In genomic region chr17:46580082-46580481, GRCh38 we compare ENCODE assay signal across 8 cellular contexts. TPM values are rescaled to one million over a fixed set of nuclear protein-coding genes. Genes with fewer than 3 reads are reported as not detected.
A peak's percentile ranks its signal among the peaks of the same experiment; 100 is the strongest.
DNase-seq lines count a peak whose midpoint lies in the region; ATAC-seq, FAIRE-seq and TF ChIP-seq lines count a peak whose summit lies in the region.
"Not testable (repeated sequence)": the region's sequence is repeated elsewhere in the genome, so short reads cannot be mapped to it uniquely, and the experiment has no call there.

No MANE protein-coding gene starts in this region.

- BruUV-seq in K562 (replicated peaks; lab: Mats Ljungman, UMichigan), result not testable (repeated sequence)

- intact Hi-C loops in K562 (cut with micrococcal nuclease); heart left ventricle (cut with DNase I); naive thymus-derived CD4-positive, alpha-beta T cell (cut with micrococcal nuclease); gastrocnemius medialis (cut with DNase I; ENCODE audit: low total_unique reads); uterus (cut with DNase I; ENCODE audit: low total_unique reads): not testable (repeated sequence)

- peak overlapping the region in 8 of 10 donors; percentile 40 to 69 (median 60) for H3K4me3 Mint-ChIP-seq in naive thymus-derived CD4-positive, alpha-beta T cell

- not testable (repeated sequence) for H3K36me3 ChIP-seq in SU-DHL-6 (ENCODE audit: low read length); K562 (ENCODE audit: control insufficient read depth, insufficient read depth, low read length); heart left ventricle; naive thymus-derived CD4-positive, alpha-beta T cell (ENCODE audit: control insufficient read depth in 2 of 3, insufficient read depth in 3 of 3, low read length in 3 of 3); gastrocnemius medialis; uterus

- in situ Hi-C loops in K562 (cut with MboI); gastrocnemius medialis (cut with MboI; ENCODE audit: low sequenced_read_pairs in 4 of 4): not testable (repeated sequence)

- not testable (repeated sequence) for H3K9me3 Mint-ChIP-seq in naive thymus-derived CD4-positive, alpha-beta T cell

- not testable (repeated sequence) for H3K36me3 Mint-ChIP-seq in naive thymus-derived CD4-positive, alpha-beta T cell

- not testable (repeated sequence) for TF ChIP-seq EP300 in K562 (IDR thresholded peaks at IDR 0.05; ENCODE audit: low read length)

- not testable (repeated sequence) for TF ChIP-seq CTCF in GM12865 (IDR thresholded peaks at IDR 0.05; ENCODE audit: insufficient read depth, low read depth, low read length, missing control alignments); SU-DHL-6 (IDR thresholded peaks at IDR 0.05; ENCODE audit: insufficient read depth, low read length, poor library complexity, severe bottlenecking); K562 (IDR thresholded peaks at IDR 0.05 in 2 of 3, conservative IDR thresholded peaks at IDR 0.05 in 1 of 3; ENCODE audit: insufficient read depth in 2 of 3, low read depth in 1 of 3, low read length in 3 of 3); heart left ventricle (IDR thresholded peaks at IDR 0.05); gastrocnemius medialis (IDR thresholded peaks at IDR 0.05 in 4 of 5, conservative IDR thresholded peaks at IDR 0.05 in 1 of 5); uterus (IDR thresholded peaks at IDR 0.05)

- peak overlapping the region in 2 of 9 donors; percentile 33 to 53 for H3K27ac Mint-ChIP-seq in naive thymus-derived CD4-positive, alpha-beta T cell

- 0% methylated on average over 1 of the region's 18 CpGs for WGBS in K562 (ENCODE audit: insufficient coverage, low coverage, missing lambda C conversion rate)
- WGBS in heart left ventricle, 4 donors, result 5 to 23% (median 5%) methylated on average over 5 to 8 of the region's 18 CpGs; no CpG with 5 or more reads in 1 of the 4 donors

- not testable (repeated sequence) for H3F3A ChIP-seq in SU-DHL-6 (ENCODE audit: insufficient read depth)

- not testable (repeated sequence) for H2AFZ ChIP-seq in SU-DHL-6 (ENCODE audit: low read depth, low read length, severe bottlenecking); K562 (ENCODE audit: low read depth, low read length)

- TF ChIP-seq POLR2A in K562 (conservative IDR thresholded peaks at IDR 0.05); heart left ventricle (IDR thresholded peaks at IDR 0.05); gastrocnemius medialis (IDR thresholded peaks at IDR 0.05); uterus (IDR thresholded peaks at IDR 0.05): not testable (repeated sequence)

- peak; percentile 18 for ATAC-seq in HG03575 (IDR thresholded peaks at IDR 0.05; ENCODE audit: extremely low read depth, insufficient number of reproducible peaks, low FRiP score, unreplicated experiment)
- ATAC-seq in K562; heart left ventricle; naive thymus-derived CD4-positive, alpha-beta T cell; gastrocnemius medialis: not testable (repeated sequence)

- not testable (repeated sequence) for H3K27me3 ChIP-seq in SU-DHL-6 (ENCODE audit: low read length); K562 (ENCODE audit: control insufficient read depth in 2 of 2, insufficient read depth in 2 of 2, low read length in 2 of 2); heart left ventricle; naive thymus-derived CD4-positive, alpha-beta T cell (ENCODE audit: control insufficient read depth in 2 of 2, insufficient read depth in 2 of 2, low read length in 2 of 2); gastrocnemius medialis; uterus

- H3K27ac ChIP-seq in SU-DHL-6 (ENCODE audit: low read depth, low read length); K562 (ENCODE audit: extremely low read depth, low read depth, low read length): not testable (repeated sequence)
- H3K27ac ChIP-seq in heart left ventricle (peak overlapping the region in 9 of 12 donors; percentile 4 to 75 (median 41)), gastrocnemius medialis (peak overlapping the region; percentile 67 to 77 (median 75)), uterus (peak overlapping the region; percentile 27 to 64)
- H3K27ac ChIP-seq in naive thymus-derived CD4-positive, alpha-beta T cell (ENCODE audit: low read depth, low read length), result peak overlapping the region; percentile 53

- not testable (repeated sequence) for H3K9me1 ChIP-seq in K562 (ENCODE audit: control insufficient read depth, insufficient read depth, low read length)

- not testable (repeated sequence) for DNase-seq in GM12865 (ENCODE audit: low read depth); K562 (ENCODE audit: extremely low read depth in 1 of 4, low spot score in 3 of 4); heart left ventricle; gastrocnemius medialis; uterus
- peak in 3 of 9 donors; percentile 7 to 22 (median 18) for DNase-seq in naive thymus-derived CD4-positive, alpha-beta T cell

- H3K9me2 ChIP-seq in SU-DHL-6 (replicated peaks; ENCODE audit: insufficient read depth, low read length), result not testable (repeated sequence)

- not testable (repeated sequence) for H3K79me2 ChIP-seq in SU-DHL-6 (ENCODE audit: insufficient read depth, low read length); K562 (ENCODE audit: control insufficient read depth, insufficient read depth, low read length)

- H3K4me3 ChIP-seq in GM12865 (ENCODE audit: low read depth, low read length) (peak overlapping the region; percentile 20; the same call in 1 of the 2 replicates), heart left ventricle (peak overlapping the region in 9 of 12 donors; percentile 20 to 50 (median 38)), gastrocnemius medialis (peak overlapping the region in 3 of 4 donors; percentile 25 to 41 (median 36)), uterus (peak overlapping the region in 1 of 2 donors; percentile 15)
- not testable (repeated sequence) for H3K4me3 ChIP-seq in SU-DHL-6 (ENCODE audit: insufficient read depth, low read length, poor library complexity, severe bottlenecking); K562; naive thymus-derived CD4-positive, alpha-beta T cell (ENCODE audit: low read length)

- H3K27me3 Mint-ChIP-seq in naive thymus-derived CD4-positive, alpha-beta T cell, result not testable (repeated sequence)

- not testable (repeated sequence) for H3K4me1 Mint-ChIP-seq in naive thymus-derived CD4-positive, alpha-beta T cell

- POLR2A ChIA-PET in K562 (lab: Yijun Ruan, JAX); naive thymus-derived CD4-positive, alpha-beta T cell (lab: Charles Lee): not testable (repeated sequence)

- not testable (repeated sequence) for TF ChIP-seq RAD21 in K562 (CRISPR knock-in tag; conservative IDR thresholded peaks at IDR 0.05 in 1 of 2, IDR thresholded peaks at IDR 0.05 in 1 of 2)

- not testable (repeated sequence) for H3K9ac ChIP-seq in SU-DHL-6 (ENCODE audit: low read length); K562 (ENCODE audit: insufficient read depth in 1 of 2, low read depth in 2 of 2, low read length in 2 of 2)

- not testable (repeated sequence) for FAIRE-seq in K562 (lab: Jason Lieb, UNC)

- not testable (repeated sequence) for H3K9me3 ChIP-seq in SU-DHL-6 (ENCODE audit: insufficient read depth, low read length); K562 (replicated peaks; ENCODE audit: control insufficient read depth, insufficient read depth, low read depth, low read length); heart left ventricle; naive thymus-derived CD4-positive, alpha-beta T cell (ENCODE audit: control insufficient read depth in 2 of 3, low read length in 3 of 3); gastrocnemius medialis; uterus

- not testable (repeated sequence) for H3K4me1 ChIP-seq in K562 (replicated peaks in 1 of 2; ENCODE audit: control insufficient read depth in 2 of 2, insufficient read depth in 2 of 2, low read length in 2 of 2); heart left ventricle; naive thymus-derived CD4-positive, alpha-beta T cell (ENCODE audit: control insufficient read depth in 2 of 2, insufficient read depth in 2 of 2, low read length in 2 of 2); gastrocnemius medialis; uterus

- H3K4me2 ChIP-seq in SU-DHL-6 (ENCODE audit: low read depth, low read length, poor library complexity, severe bottlenecking) (peak overlapping the region; percentile 31), K562 (ENCODE audit: insufficient read depth, low read length) (peak overlapping the region; percentile 32)

- CTCF ChIA-PET in K562 (lab: Yijun Ruan, JAX; ENCODE audit: low intra/inter-chr PET ratio); naive thymus-derived CD4-positive, alpha-beta T cell (lab: Charles Lee): not testable (repeated sequence)

- H4K20me1 ChIP-seq in SU-DHL-6 (ENCODE audit: low read depth, low read length); K562 (replicated peaks; ENCODE audit: control insufficient read depth, insufficient read depth, low read length): not testable (repeated sequence)

RNA-seq across cellular contexts. Expression of gene ARL17A, which starts 0.6 kb away (rescaled TPM):
- total RNA-seq in K562 (2011; cell fraction: chromatin; rRNA removed; ENCODE audit: low replicate concordance), result 135 and 149 TPM in 2 replicates
- 56.0 and 59.9 TPM in 2 replicates for total RNA-seq in K562 (2011; cell fraction: nucleolus; rRNA removed)
- total RNA-seq in K562 (2011; cell fraction: nucleoplasm; rRNA removed), result 134 and 224 TPM in 2 replicates
- total RNA-seq in K562 (2014; rRNA removed) (4.7 and 6.8 TPM in 2 replicates), K562 (2014; rRNA removed; fragmentation: Illumina TruSeq; extraction: Trizol) (13.5 and 14.0 TPM in 2 replicates), K562 (2015; rRNA removed; fragmentation: Illumina TruSeq; extraction: Trizol) (11.4 and 11.5 TPM in 2 replicates), K562 (2021) (13.3 and 15.2 TPM in 2 replicates), heart left ventricle (10 to 100 TPM in 1 of 9 donors, 1 to 10 TPM in 8; 3.4 to 11.6 (median 5.9) TPM), gastrocnemius medialis (10 to 100 TPM in 2 of 4 donors, 1 to 10 TPM in 2; 8.0 to 15.4 (median 10.4) TPM), uterus (10 to 100 TPM in 3 of 4 donors, 1 to 10 TPM in 1; 4.4 to 22.2 (median 16.9) TPM)
- polyA plus RNA-seq in K562 (2011; rRNA removed) (24.8 and 39.3 TPM in 2 replicates), K562 (2014; fragmentation: Illumina TruSeq; extraction: Trizol) (16.0 and 19.0 TPM in 2 replicates), K562 (2014; fragmentation: Nextera tagmentation; extraction: Ambion mirVana) (1 to 10 TPM; 5.2 to 6.5 TPM), K562 (2014; rRNA removed) (19.7 and 23.7 TPM in 2 replicates), heart left ventricle (1 to 10 TPM; 4.0 to 7.0 TPM)
- polyA plus RNA-seq in K562 (2011; cell fraction: cytosol; rRNA removed), result 21.4 and 29.1 TPM in 2 replicates
- polyA plus RNA-seq in K562 (2011; cell fraction: nucleus; rRNA removed), result 127 and 200 TPM in 2 replicates
- 9.1 and 17.6 TPM in 2 replicates for polyA plus RNA-seq in K562 (2012)
- 15.4 and 22.9 TPM in 2 replicates for polyA minus RNA-seq in K562 (2011; rRNA and poly(A)+ RNA removed)
- 5.0 and 5.1 TPM in 2 replicates for polyA minus RNA-seq in K562 (2011; cell fraction: cytosol; rRNA and poly(A)+ RNA removed)
- polyA minus RNA-seq in K562 (2011; cell fraction: nucleus; rRNA and poly(A)+ RNA removed), result 35.0 and 42.4 TPM in 2 replicates
- total RNA-seq in naive thymus-derived CD4-positive, alpha-beta T cell, result 10 to 100 TPM; 27.1 to 45.8 (median 43.9) TPM
- polyA plus RNA-seq in naive thymus-derived CD4-positive, alpha-beta T cell, result 10 to 100 TPM in 1 of 2 donors, 1 to 10 TPM in 1; 7.3 to 10.8 TPM

RNA-seq across cellular contexts. Expression of gene NSF, which starts 10.4 kb away (rescaled TPM):
- total RNA-seq in K562 (2011; cell fraction: chromatin; rRNA removed; ENCODE audit: low replicate concordance), result 29.7 and 48.1 TPM in 2 replicates
- total RNA-seq in K562 (2011; cell fraction: nucleolus; rRNA removed), result 22.9 and 25.7 TPM in 2 replicates
- 19.8 and 28.9 TPM in 2 replicates for total RNA-seq in K562 (2011; cell fraction: nucleoplasm; rRNA removed)
- total RNA-seq in K562 (2014; rRNA removed), result 16.7 and 23.1 TPM in 2 replicates
- 36.7 and 39.0 TPM in 2 replicates for total RNA-seq in K562 (2014; rRNA removed; fragmentation: Illumina TruSeq; extraction: Trizol)
- total RNA-seq in K562 (2015; rRNA removed; fragmentation: Illumina TruSeq; extraction: Trizol), result 33.0 and 37.1 TPM in 2 replicates
- total RNA-seq in K562 (2021), result 34.1 and 34.9 TPM in 2 replicates
- polyA plus RNA-seq in K562 (2011; rRNA removed), result 33.6 and 39.8 TPM in 2 replicates
- 12.1 and 18.6 TPM in 2 replicates for polyA plus RNA-seq in K562 (2011; cell fraction: cytosol; rRNA removed)
- polyA plus RNA-seq in K562 (2011; cell fraction: nucleus; rRNA removed), result 16.5 and 23.1 TPM in 2 replicates
- polyA plus RNA-seq in K562 (2012), result 28.9 and 44.4 TPM in 2 replicates
- polyA plus RNA-seq in K562 (2014; fragmentation: Illumina TruSeq; extraction: Trizol), result 32.5 and 36.9 TPM in 2 replicates
- polyA plus RNA-seq in K562 (2014; fragmentation: Nextera tagmentation; extraction: Ambion mirVana), result 10 to 100 TPM; 17.0 to 37.3 TPM
- 17.4 and 20.5 TPM in 2 replicates for polyA plus RNA-seq in K562 (2014; rRNA removed)
- 69.4 and 70.6 TPM in 2 replicates for polyA minus RNA-seq in K562 (2011; rRNA and poly(A)+ RNA removed)
- 15.7 and 18.7 TPM in 2 replicates for polyA minus RNA-seq in K562 (2011; cell fraction: cytosol; rRNA and poly(A)+ RNA removed)
- polyA minus RNA-seq in K562 (2011; cell fraction: nucleus; rRNA and poly(A)+ RNA removed), result 20.7 and 42.1 TPM in 2 replicates
- 10 to 100 TPM; 11.4 to 33.9 (median 21.0) TPM for total RNA-seq in heart left ventricle
- 10 to 100 TPM in 1 of 2 donors, 1 to 10 TPM in 1; 5.4 to 23.8 TPM for polyA plus RNA-seq in heart left ventricle
- 10 to 100 TPM; 35.3 to 59.8 (median 43.2) TPM for total RNA-seq in naive thymus-derived CD4-positive, alpha-beta T cell
- polyA plus RNA-seq in naive thymus-derived CD4-positive, alpha-beta T cell, result 10 to 100 TPM; 13.0 to 23.0 TPM
- total RNA-seq in gastrocnemius medialis, result 10 to 100 TPM; 24.5 to 67.0 (median 42.5) TPM
- 10 to 100 TPM; 12.9 to 40.1 (median 26.3) TPM for total RNA-seq in uterus
